8 cellular contexts compared by ENCODE assay signal in genomic region chr2:175414872-175415487, GRCh38.
DNase-seq lines count a peak whose midpoint lies in the region; ATAC-seq lines count a peak whose summit lies in the region.

No MANE protein-coding gene starts in this region.

- no peak overlapping the region for H3K27ac ChIP-seq in epithelial cell of prostate

- ATAC-seq in HG02852 (IDR thresholded peaks at IDR 0.05; ENCODE audit: unreplicated experiment) = no peak

- DNase-seq in activated CD4-positive, alpha-beta T cell treated with anti-CD3 and anti-CD28 coated beads for 48 hours = peak; percentile 17
- DNase-seq in activated CD4-positive, alpha-beta T cell treated with anti-CD3 and anti-CD28 coated beads for 1 hour = no peak
- DNase-seq in HuH-7 (ENCODE audit: low spot score) (peak; percentile 65), RPMI7951 (ENCODE audit: low read depth) (peak; percentile 73), epithelial cell of prostate (ENCODE audit: low read depth, low spot score) (peak; percentile 5), myocyte (ENCODE audit: low read depth) (peak; percentile 57), NK-92 (lab: John Stamatoyannopoulos, UW; ENCODE audit: unreplicated experiment) (no peak)

Comparison
In these comparisons a context has a peak if more than half of its experiments do, and no peak if none do; other contexts are left out.
1. DNase-seq: peak in activated CD4-positive, alpha-beta T cell treated with anti-CD3 and anti-CD28 coated beads for 48 hours (single experiment), HuH-7 (single experiment), RPMI7951 (single experiment), epithelial cell of prostate (single experiment) and myocyte (single experiment); none in activated CD4-positive, alpha-beta T cell treated with anti-CD3 and anti-CD28 coated beads for 1 hour (single experiment) and NK-92 (single experiment).